1 cellular context compared by ENCODE assay signal in the genomic region with DNA sequence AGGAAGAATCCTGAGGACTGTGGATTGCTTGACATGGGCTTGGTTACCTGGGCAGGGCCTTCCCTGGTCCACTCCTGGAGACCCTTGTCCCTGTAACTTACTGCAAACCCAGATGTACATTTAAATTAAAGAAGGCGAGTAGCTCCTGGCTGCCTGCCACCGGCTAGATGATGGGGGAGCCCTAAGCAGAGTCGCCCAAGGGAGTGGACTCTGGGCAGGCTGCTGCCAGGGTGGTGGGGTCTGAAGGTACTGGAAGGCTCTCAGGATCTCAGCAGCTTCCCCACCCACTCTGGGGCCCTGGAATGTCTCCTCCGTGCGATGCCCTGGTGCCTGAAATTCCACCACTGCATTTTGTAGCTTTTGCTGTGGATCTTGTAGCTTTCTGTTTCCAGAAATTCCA.
TF ChIP-seq lines count a peak whose summit lies in the region.

No MANE protein-coding gene starts in this region.

TF ChIP-seq in SK-N-SH, 30 proteins besides CTCF, POLR2A, EP300 and RAD21 (continued from another document):
- TF ChIP-seq, protein P1, sequence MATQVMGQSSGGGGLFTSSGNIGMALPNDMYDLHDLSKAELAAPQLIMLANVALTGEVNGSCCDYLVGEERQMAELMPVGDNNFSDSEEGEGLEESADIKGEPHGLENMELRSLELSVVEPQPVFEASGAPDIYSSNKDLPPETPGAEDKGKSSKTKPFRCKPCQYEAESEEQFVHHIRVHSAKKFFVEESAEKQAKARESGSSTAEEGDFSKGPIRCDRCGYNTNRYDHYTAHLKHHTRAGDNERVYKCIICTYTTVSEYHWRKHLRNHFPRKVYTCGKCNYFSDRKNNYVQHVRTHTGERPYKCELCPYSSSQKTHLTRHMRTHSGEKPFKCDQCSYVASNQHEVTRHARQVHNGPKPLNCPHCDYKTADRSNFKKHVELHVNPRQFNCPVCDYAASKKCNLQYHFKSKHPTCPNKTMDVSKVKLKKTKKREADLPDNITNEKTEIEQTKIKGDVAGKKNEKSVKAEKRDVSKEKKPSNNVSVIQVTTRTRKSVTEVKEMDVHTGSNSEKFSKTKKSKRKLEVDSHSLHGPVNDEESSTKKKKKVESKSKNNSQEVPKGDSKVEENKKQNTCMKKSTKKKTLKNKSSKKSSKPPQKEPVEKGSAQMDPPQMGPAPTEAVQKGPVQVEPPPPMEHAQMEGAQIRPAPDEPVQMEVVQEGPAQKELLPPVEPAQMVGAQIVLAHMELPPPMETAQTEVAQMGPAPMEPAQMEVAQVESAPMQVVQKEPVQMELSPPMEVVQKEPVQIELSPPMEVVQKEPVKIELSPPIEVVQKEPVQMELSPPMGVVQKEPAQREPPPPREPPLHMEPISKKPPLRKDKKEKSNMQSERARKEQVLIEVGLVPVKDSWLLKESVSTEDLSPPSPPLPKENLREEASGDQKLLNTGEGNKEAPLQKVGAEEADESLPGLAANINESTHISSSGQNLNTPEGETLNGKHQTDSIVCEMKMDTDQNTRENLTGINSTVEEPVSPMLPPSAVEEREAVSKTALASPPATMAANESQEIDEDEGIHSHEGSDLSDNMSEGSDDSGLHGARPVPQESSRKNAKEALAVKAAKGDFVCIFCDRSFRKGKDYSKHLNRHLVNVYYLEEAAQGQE (IDR thresholded peaks at IDR 0.05; ENCODE audit: low read depth, low read length): no peak
- TF ChIP-seq FOXJ3 (CRISPR knock-in tag; IDR thresholded peaks at IDR 0.05): no peak
- no peak for TF ChIP-seq FOXM1 (IDR thresholded peaks at IDR 0.05; ENCODE audit: low read depth)
- TF ChIP-seq, protein P2, sequence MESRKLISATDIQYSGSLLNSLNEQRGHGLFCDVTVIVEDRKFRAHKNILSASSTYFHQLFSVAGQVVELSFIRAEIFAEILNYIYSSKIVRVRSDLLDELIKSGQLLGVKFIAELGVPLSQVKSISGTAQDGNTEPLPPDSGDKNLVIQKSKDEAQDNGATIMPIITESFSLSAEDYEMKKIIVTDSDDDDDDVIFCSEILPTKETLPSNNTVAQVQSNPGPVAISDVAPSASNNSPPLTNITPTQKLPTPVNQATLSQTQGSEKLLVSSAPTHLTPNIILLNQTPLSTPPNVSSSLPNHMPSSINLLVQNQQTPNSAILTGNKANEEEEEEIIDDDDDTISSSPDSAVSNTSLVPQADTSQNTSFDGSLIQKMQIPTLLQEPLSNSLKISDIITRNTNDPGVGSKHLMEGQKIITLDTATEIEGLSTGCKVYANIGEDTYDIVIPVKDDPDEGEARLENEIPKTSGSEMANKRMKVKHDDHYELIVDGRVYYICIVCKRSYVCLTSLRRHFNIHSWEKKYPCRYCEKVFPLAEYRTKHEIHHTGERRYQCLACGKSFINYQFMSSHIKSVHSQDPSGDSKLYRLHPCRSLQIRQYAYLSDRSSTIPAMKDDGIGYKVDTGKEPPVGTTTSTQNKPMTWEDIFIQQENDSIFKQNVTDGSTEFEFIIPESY (IDR thresholded peaks at IDR 0.05; ENCODE audit: borderline replicate concordance, low read depth): no peak
- no peak for TF ChIP-seq GATA2 (CRISPR knock-in tag; IDR thresholded peaks at IDR 0.05)
- TF ChIP-seq SIN3A (IDR thresholded peaks at IDR 0.05; ENCODE audit: borderline replicate concordance, low read depth, low read length): no peak
- TF ChIP-seq POLR2AphosphoS5 (IDR thresholded peaks at IDR 0.05; ENCODE audit: low read depth, low read length): no peak
- no peak for TF ChIP-seq RCOR1 (IDR thresholded peaks at IDR 0.05; ENCODE audit: low read length)
